8 cellular contexts compared by ENCODE assay signal in genomic region chr1:224435318-224435763, GRCh38. TPM values are rescaled to one million over a fixed set of nuclear protein-coding genes. Genes with fewer than 3 reads are reported as not detected.
DNase-seq lines count a peak whose midpoint lies in the region; ATAC-seq, FAIRE-seq and TF ChIP-seq lines count a peak whose summit lies in the region.

No MANE protein-coding gene starts in this region.

- intact Hi-C loops in Calu3 (cut with micrococcal nuclease; ENCODE audit: unreplicated experiment), result no loop called here
- intact Hi-C loops in activated CD4-positive, alpha-beta memory T cell treated with anti-CD3 and anti-CD28 coated beads for 36 hours (cut with micrococcal nuclease), result loop anchor here (1.0 to 10.0 kb wide), 8 partner anchors 21 to 1569 kb away; partner anchors contain the start of genes CAPN2, CNIH4, FBXO28 and NVL

- no peak for TF ChIP-seq CTCF in Calu3 (IDR thresholded peaks at IDR 0.05; ENCODE audit: unreplicated experiment)
- no peak for TF ChIP-seq CTCF in fibroblast of villous mesenchyme (IDR thresholded peaks at IDR 0.05; ENCODE audit: insufficient read depth, low read depth, low read length)
- no peak for TF ChIP-seq CTCF in neutrophil (IDR thresholded peaks at IDR 0.05)

- peaks cover 24 to 40% of the 10 kb centered on the region in 2 experiments for H3K4me1 ChIP-seq in neutrophil (ENCODE audit: control insufficient read depth in 1 of 2, insufficient read depth in 1 of 2, low read depth in 1 of 2, low read length in 1 of 2)

- no peaks in the 10 kb centered on the region for H3K9me3 Mint-ChIP-seq in Calu3 (ENCODE audit: low read depth, unreplicated experiment)
- H3K9me3 Mint-ChIP-seq in activated CD4-positive, alpha-beta memory T cell treated with anti-CD3 and anti-CD28 coated beads for 36 hours, result no peaks in the 10 kb centered on the region

- DNase-seq in Calu3 (no peak), HTR-8/SVneo (ENCODE audit: insufficient read length, low spot score) (peak; percentile 19), fibroblast of villous mesenchyme (ENCODE audit: low read depth) (peak; percentile 78), 8988T (no peak), NCI-H1694 treated with DMSO at 0.1 percent for 48 hours (lab: John Stamatoyannopoulos, UW) (no peak)
- peak; percentile 60 for DNase-seq in activated CD4-positive, alpha-beta memory T cell treated with anti-CD3 and anti-CD28 coated beads for 36 hours

- CTCF ChIA-PET in Calu3 (lab: Charles Lee), result interaction anchor here (0.5 to 1.1 kb wide), 2 partner anchors 19 to 282 kb away, joined by 3 read pairs; no protein-coding TSS in a partner anchor
- CTCF ChIA-PET in activated CD4-positive, alpha-beta memory T cell treated with anti-CD3 and anti-CD28 coated beads for 36 hours (lab: Charles Lee), result interaction anchor here (3.5 kb wide), 1 partner anchor 22 kb away, joined by 23 read pairs; no protein-coding TSS in a partner anchor

- no peaks in the 10 kb centered on the region for H3K27me3 Mint-ChIP-seq in Calu3 (ENCODE audit: unreplicated experiment)
- H3K27me3 Mint-ChIP-seq in activated CD4-positive, alpha-beta memory T cell treated with anti-CD3 and anti-CD28 coated beads for 36 hours, result no peaks in the 10 kb centered on the region

- peak overlapping the region; percentile 83 for H3K27ac Mint-ChIP-seq in Calu3 (ENCODE audit: unreplicated experiment)
- H3K27ac Mint-ChIP-seq in activated CD4-positive, alpha-beta memory T cell treated with anti-CD3 and anti-CD28 coated beads for 36 hours, result peak overlapping the region; percentile 97

- peak; percentile 8 for ATAC-seq in GM21360 (IDR thresholded peaks at IDR 0.05; ENCODE audit: unreplicated experiment)

- H3K36me3 Mint-ChIP-seq in Calu3 (ENCODE audit: insufficient read depth, unreplicated experiment), result peaks cover 48% of the 10 kb centered on the region
- peaks cover 18% of the 10 kb centered on the region for H3K36me3 Mint-ChIP-seq in activated CD4-positive, alpha-beta memory T cell treated with anti-CD3 and anti-CD28 coated beads for 36 hours

- H3K27ac ChIP-seq in neutrophil, result peak overlapping the region; percentile 98

- POLR2A ChIA-PET in activated CD4-positive, alpha-beta memory T cell treated with anti-CD3 and anti-CD28 coated beads for 36 hours (lab: Charles Lee), result interaction anchor here (1.1 to 1.6 kb wide), 4 partner anchors 63 to 590 kb away, joined by 3 to 6 read pairs (median 4); partner anchors contain the start of gene CNIH4

- H3K36me3 ChIP-seq in neutrophil, result peaks cover 8% of the 10 kb centered on the region

- TSS peak; percentile 42 for BruUV-seq in Calu3 (replicated peaks; lab: Mats Ljungman, UMichigan)

- peak overlapping the region; percentile 91 for H3K4me3 ChIP-seq in fibroblast of villous mesenchyme (ENCODE audit: low read depth, low read length)
- peak overlapping the region; percentile 90 to 93 for H3K4me3 ChIP-seq in neutrophil (ENCODE audit: low read depth in 1 of 2, low read length in 1 of 2)

- H3K27me3 ChIP-seq in neutrophil, result no peaks in the 10 kb centered on the region

- no peaks in the 10 kb centered on the region for H3K9me3 ChIP-seq in neutrophil

- peaks cover 47% of the 10 kb centered on the region for H3K4me1 Mint-ChIP-seq in Calu3 (ENCODE audit: low read depth, unreplicated experiment)
- peaks cover 48% of the 10 kb centered on the region for H3K4me1 Mint-ChIP-seq in activated CD4-positive, alpha-beta memory T cell treated with anti-CD3 and anti-CD28 coated beads for 36 hours (ENCODE audit: low read depth)

- H3K4me3 Mint-ChIP-seq in Calu3 (ENCODE audit: low read depth, unreplicated experiment), result peak overlapping the region; percentile 81
- H3K4me3 Mint-ChIP-seq in activated CD4-positive, alpha-beta memory T cell treated with anti-CD3 and anti-CD28 coated beads for 36 hours, result peak overlapping the region; percentile 95

- no peak for FAIRE-seq in HTR-8/SVneo (lab: Jason Lieb, UNC)

RNA-seq across cellular contexts. Expression of gene WDR26, which starts 0.7 kb away (rescaled TPM):
- total RNA-seq in Calu3 (2022) (84.9 and 85.7 TPM in 2 replicates), fibroblast of villous mesenchyme (66.4 and 86.4 TPM in 2 replicates)
- total RNA-seq in activated CD4-positive, alpha-beta memory T cell treated with anti-CD3 and anti-CD28 coated beads for 36 hours, result 10 to 100 TPM; 69.2 to 72.2 TPM

Comparison
In these comparisons a context has a peak if more than half of its experiments do, and no peak if none do; other contexts are left out.
1. DNase-seq: peak in HTR-8/SVneo (single experiment), activated CD4-positive, alpha-beta memory T cell treated with anti-CD3 and anti-CD28 coated beads for 36 hours (single experiment) and fibroblast of villous mesenchyme (single experiment); none in Calu3 (single experiment), 8988T (single experiment) and NCI-H1694 treated with DMSO at 0.1 percent for 48 hours (single experiment).